22 cellular contexts compared by ENCODE assay signal in genomic region chr10:75733135-75733890, GRCh38.
DNase-seq lines count a peak whose midpoint lies in the region; ATAC-seq, FAIRE-seq and TF ChIP-seq lines count a peak whose summit lies in the region.
"Had no signal": no experiment of that assay in that cellular context is flagged by ENCODE, and none has a peak within 500 bp of the region (broad histone marks: within the 10 kb centered on the region; RNA-seq: fewer than 3 reads in every experiment).

No MANE protein-coding gene starts in this region.

- H3K9me2 ChIP-seq in hepatocyte (replicated peaks; ENCODE audit: insufficient read depth): no peaks in the 10 kb centered on the region

- peaks cover 0 to 18% (median 7%) of the 10 kb centered on the region in 5 donors for H3K27me3 Mint-ChIP-seq in naive thymus-derived CD8-positive, alpha-beta T cell

- H4K20me1 ChIP-seq in hepatocyte (ENCODE audit: insufficient read depth, poor library complexity, severe bottlenecking): no peaks in the 10 kb centered on the region

- peaks cover 0 to 6% (median 0%) of the 10 kb centered on the region in 9 donors for H3K9me3 Mint-ChIP-seq in naive thymus-derived CD8-positive, alpha-beta T cell
- H3K9me3 Mint-ChIP-seq: GM23338 had no signal

- H3K4me3 Mint-ChIP-seq in naive thymus-derived CD8-positive, alpha-beta T cell: no peak overlapping the region
- H3K4me3 Mint-ChIP-seq: CD14-positive monocyte, GM23338 had no signal

- no peak for TF ChIP-seq CTCF in NB4 (IDR thresholded peaks at IDR 0.05; ENCODE audit: low read depth, low read length)
- no peak for TF ChIP-seq CTCF in hepatocyte (IDR thresholded peaks at IDR 0.05; ENCODE audit: poor library complexity)

- no peaks in the 10 kb centered on the region for H3K36me3 Mint-ChIP-seq in naive thymus-derived CD8-positive, alpha-beta T cell

- H3K9me3 ChIP-seq in hepatocyte (ENCODE audit: low read depth) (no peaks in the 10 kb centered on the region), small intestine (ENCODE audit: control insufficient read depth, low read depth) (no peaks in the 10 kb centered on the region)
- H3K9me3 ChIP-seq: SJCRH30 had no signal

- H3K27ac Mint-ChIP-seq in naive thymus-derived CD8-positive, alpha-beta T cell: no peak overlapping the region
- H3K27ac Mint-ChIP-seq: GM23338 had no signal

- H3K4me1 ChIP-seq in hepatocyte (ENCODE audit: insufficient read depth): peaks cover 12% of the 10 kb centered on the region
- no peaks in the 10 kb centered on the region for H3K4me1 ChIP-seq in small intestine (ENCODE audit: control insufficient read depth in 2 of 2, insufficient read depth in 1 of 2, low read depth in 1 of 2, low read length in 1 of 2)
- H3K4me1 ChIP-seq: SJCRH30 had no signal

- 48% methylated on average over 2 of the region's 2 CpGs for WGBS in hepatocyte (ENCODE audit: low lambda C conversion rate, missing lambda C conversion rate)
- WGBS in small intestine, 3 donors: 2 to 57% (median 15%) methylated on average over 2 of the region's 2 CpGs

- H3K36me3 ChIP-seq in hepatocyte (replicated peaks; ENCODE audit: insufficient read depth, low read depth) (no peaks in the 10 kb centered on the region), small intestine (ENCODE audit: control insufficient read depth in 2 of 2, insufficient read depth in 2 of 2, low read length in 2 of 2) (no peaks in the 10 kb centered on the region)
- H3K36me3 ChIP-seq: SJCRH30 had no signal

- H3K4me1 Mint-ChIP-seq in naive thymus-derived CD8-positive, alpha-beta T cell: no peaks in the 10 kb centered on the region

- H3K4me3 ChIP-seq in NB4 (ENCODE audit: low read depth, low read length): no peak overlapping the region
- no peak overlapping the region for H3K4me3 ChIP-seq in hepatocyte
- no peak overlapping the region for H3K4me3 ChIP-seq in small intestine (ENCODE audit: low read depth in 1 of 2, low read length in 2 of 2)
- H3K4me3 ChIP-seq: GM23338, K562, SJCRH30 had no signal

- no peak overlapping the region for H2AFZ ChIP-seq in hepatocyte
- H2AFZ ChIP-seq: GM23338 had no signal

- ATAC-seq in naive thymus-derived CD8-positive, alpha-beta T cell: no peak
- ATAC-seq: GM23338, K562, Panc1 had no signal

- H3K27me3 ChIP-seq in hepatocyte (no peaks in the 10 kb centered on the region), small intestine (ENCODE audit: control insufficient read depth in 2 of 2, insufficient read depth in 2 of 2, low read length in 2 of 2) (no peaks in the 10 kb centered on the region)
- H3K27me3 ChIP-seq: SJCRH30 had no signal

- POLR2A ChIA-PET in naive thymus-derived CD8-positive, alpha-beta T cell (lab: Charles Lee): no interaction called here

- FAIRE-seq in small intestine (lab: Jason Lieb, UNC): no peak
- FAIRE-seq: K562 had no signal

- H3K27ac ChIP-seq in hepatocyte: peak overlapping the region; percentile 61
- H3K27ac ChIP-seq in small intestine (ENCODE audit: low read depth in 1 of 2, low read length in 1 of 2): no peak overlapping the region
- H3K27ac ChIP-seq: SJCRH30 had no signal

- H3K4me2 ChIP-seq in hepatocyte: no peak overlapping the region
- H3K4me2 ChIP-seq: GM23338 had no signal

- H3K79me2 ChIP-seq in hepatocyte: no peaks in the 10 kb centered on the region

- no peak for TF ChIP-seq POLR2A in NB4 (IDR thresholded peaks at IDR 0.05; ENCODE audit: extremely low read depth, insufficient read length)

- DNase-seq in HuH-7.5 (ENCODE audit: low spot score) (peak; percentile 22), NB4 (ENCODE audit: low read depth) (peak; percentile 56), hepatocyte (ENCODE audit: low spot score) (peak; percentile 40), small intestine (peak; percentile 64), Ammon's horn (ENCODE audit: low spot score) (no peak), DMS153 (lab: John Stamatoyannopoulos, UW) (no peak)
- DNase-seq in naive thymus-derived CD8-positive, alpha-beta T cell: no peak
- DNase-seq: ACHN, DMS 273 treated with DMSO at 0.1 percent for 48 hours, GDM1, HCEC 1CT, NCI-H1048, NCI-H1436, NCI-H1930, NCI-H345, NCI-H524 treated with DMSO at 0.1 percent for 48 hours, SJCRH30, SW 1271 had no signal

Comparison
In these comparisons a context has a peak if more than half of its experiments do, and no peak if none do; other contexts are left out.
1. DNase-seq: peak in HuH-7.5 (single experiment), NB4 (single experiment), hepatocyte (single experiment) and small intestine (single experiment); none in Ammon's horn (single experiment), DMS153 (single experiment) and naive thymus-derived CD8-positive, alpha-beta T cell (0 of 10).